ENCODE assay signal across 1 cellular context in genomic region chr5:55331321-55331720, GRCh38.
TF ChIP-seq lines count a peak whose summit lies in the region.

No MANE protein-coding gene starts in this region.

TF ChIP-seq in WTC11, 78 proteins besides CTCF, POLR2A, EP300 and RAD21 (continued from another document):
- TF ChIP-seq, protein P1, sequence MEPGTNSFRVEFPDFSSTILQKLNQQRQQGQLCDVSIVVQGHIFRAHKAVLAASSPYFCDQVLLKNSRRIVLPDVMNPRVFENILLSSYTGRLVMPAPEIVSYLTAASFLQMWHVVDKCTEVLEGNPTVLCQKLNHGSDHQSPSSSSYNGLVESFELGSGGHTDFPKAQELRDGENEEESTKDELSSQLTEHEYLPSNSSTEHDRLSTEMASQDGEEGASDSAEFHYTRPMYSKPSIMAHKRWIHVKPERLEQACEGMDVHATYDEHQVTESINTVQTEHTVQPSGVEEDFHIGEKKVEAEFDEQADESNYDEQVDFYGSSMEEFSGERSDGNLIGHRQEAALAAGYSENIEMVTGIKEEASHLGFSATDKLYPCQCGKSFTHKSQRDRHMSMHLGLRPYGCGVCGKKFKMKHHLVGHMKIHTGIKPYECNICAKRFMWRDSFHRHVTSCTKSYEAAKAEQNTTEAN (CRISPR knock-in tag; IDR thresholded peaks at IDR 0.05), result no peak
- no peak for TF ChIP-seq MAX (CRISPR knock-in tag; IDR thresholded peaks at IDR 0.05)
- TF ChIP-seq, protein P2, sequence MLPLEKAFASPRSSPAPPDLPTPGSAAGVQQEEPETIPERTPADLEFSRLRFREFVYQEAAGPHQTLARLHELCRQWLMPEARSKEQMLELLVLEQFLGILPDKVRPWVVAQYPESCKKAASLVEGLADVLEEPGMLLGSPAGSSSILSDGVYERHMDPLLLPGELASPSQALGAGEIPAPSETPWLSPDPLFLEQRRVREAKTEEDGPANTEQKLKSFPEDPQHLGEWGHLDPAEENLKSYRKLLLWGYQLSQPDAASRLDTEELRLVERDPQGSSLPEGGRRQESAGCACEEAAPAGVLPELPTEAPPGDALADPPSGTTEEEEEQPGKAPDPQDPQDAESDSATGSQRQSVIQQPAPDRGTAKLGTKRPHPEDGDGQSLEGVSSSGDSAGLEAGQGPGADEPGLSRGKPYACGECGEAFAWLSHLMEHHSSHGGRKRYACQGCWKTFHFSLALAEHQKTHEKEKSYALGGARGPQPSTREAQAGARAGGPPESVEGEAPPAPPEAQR (CRISPR knock-in tag; IDR thresholded peaks at IDR 0.05), result no peak
TF ChIP-seq in WTC11: peak in this region for 0.
